In the genomic region with DNA sequence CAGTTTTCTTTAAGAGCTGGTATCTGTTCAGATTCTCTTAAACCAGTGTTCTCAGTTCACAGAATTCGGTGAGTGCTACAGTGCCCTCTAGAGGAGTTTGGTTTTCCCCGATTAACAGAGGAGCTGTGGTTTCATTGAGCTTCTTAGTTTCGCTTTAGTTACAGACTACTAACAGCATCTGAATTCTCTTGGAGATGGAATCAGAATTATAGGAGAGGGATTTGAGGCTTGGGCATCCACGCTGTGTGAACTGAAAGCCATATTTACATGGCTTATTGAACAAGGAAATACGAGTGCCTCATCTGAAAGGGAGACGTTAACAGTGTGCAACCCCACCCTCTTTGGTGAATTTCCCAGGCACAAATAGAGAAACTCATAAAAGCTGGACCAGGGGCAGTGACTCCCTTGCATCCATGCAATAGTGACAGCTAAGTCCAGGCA, we compare ENCODE assay signal across 8 cellular contexts.
DNase-seq lines count a peak whose midpoint lies in the region; TF ChIP-seq lines count a peak whose summit lies in the region.

No MANE protein-coding gene starts in this region.

- H3K9me3 ChIP-seq in Karpas-422 (ENCODE audit: low read length), result no peaks in the 10 kb centered on the region
- no peaks in the 10 kb centered on the region for H3K9me3 ChIP-seq in mammary epithelial cell (replicated peaks; ENCODE audit: insufficient read depth, low read length)

- H3K4me2 ChIP-seq in Karpas-422 (ENCODE audit: low read depth, low read length, poor library complexity, severe bottlenecking) (peak overlapping the region; percentile 66), mammary epithelial cell (ENCODE audit: insufficient read depth, low read depth, low read length) (peak overlapping the region; percentile 65)

- H3K9me2 ChIP-seq in Karpas-422 (replicated peaks; ENCODE audit: insufficient read depth, low read length), result no peaks in the 10 kb centered on the region

- H3K27ac Mint-ChIP-seq in activated CD4-positive, alpha-beta T cell treated with anti-CD3 and anti-CD28 coated beads, Interleukin-2, amount 10 ng/mL, durations not matched to agents 7 days and 5 days, result peak overlapping the region; percentile 10

- H3K9ac ChIP-seq in Karpas-422 (ENCODE audit: low read length), result peak overlapping the region; percentile 60
- H3K9ac ChIP-seq in mammary epithelial cell (ENCODE audit: insufficient read depth, low read length), result peak overlapping the region; percentile 59

- H3K79me2 ChIP-seq in Karpas-422 (ENCODE audit: low read length) (no peaks in the 10 kb centered on the region), mammary epithelial cell (ENCODE audit: insufficient read depth, low read length) (no peaks in the 10 kb centered on the region)

- CTCF ChIA-PET in activated CD4-positive, alpha-beta T cell treated with anti-CD3 and anti-CD28 coated beads, Interleukin-2, amount 10 ng/mL, durations not matched to agents 7 days and 5 days (lab: Charles Lee), result interaction anchor here (0.6 to 0.7 kb wide), 2 partner anchors 14 to 1034 kb away, joined by 3 to 5 read pairs; no protein-coding TSS in a partner anchor
- CTCF ChIA-PET in mammary epithelial cell (lab: Charles Lee; ENCODE audit: low non-redundant PET), result interaction anchor here (0.5 to 1.2 kb wide), 11 partner anchors 14 to 1981 kb away, joined by 3 to 9 read pairs (median 4); no protein-coding TSS in a partner anchor

- H4K20me1 ChIP-seq in Karpas-422 (ENCODE audit: insufficient read depth, low read depth, low read length), result no peaks in the 10 kb centered on the region
- no peaks in the 10 kb centered on the region for H4K20me1 ChIP-seq in mammary epithelial cell (ENCODE audit: insufficient read depth, low read length)

- POLR2A ChIA-PET in activated CD4-positive, alpha-beta T cell treated with anti-CD3 and anti-CD28 coated beads, Interleukin-2, amount 10 ng/mL, durations not matched to agents 7 days and 5 days (lab: Charles Lee), result no interaction called here

- peak; percentile 70 to 80 for TF ChIP-seq CTCF in mammary epithelial cell (conservative IDR thresholded peaks at IDR 0.05 in 1 of 2, IDR thresholded peaks at IDR 0.05 in 1 of 2; ENCODE audit: extremely low read depth in 1 of 2, insufficient read depth in 1 of 2, low read depth in 1 of 2, low read length in 2 of 2)

- H3K36me3 ChIP-seq in H7 (replicated peaks; ENCODE audit: control insufficient read depth, insufficient read depth, low read length) (no peaks in the 10 kb centered on the region), Karpas-422 (ENCODE audit: insufficient read depth, low read length) (no peaks in the 10 kb centered on the region), mammary epithelial cell (ENCODE audit: insufficient read depth, low read length) (no peaks in the 10 kb centered on the region)

- H3K4me3 ChIP-seq in H7 (ENCODE audit: insufficient read depth, low read depth, low read length) (no peak overlapping the region), Karpas-422 (ENCODE audit: low read length) (peak overlapping the region; percentile 71), mammary epithelial cell (replicated peaks in 1 of 3; ENCODE audit: insufficient read depth in 1 of 3, low read depth in 2 of 3, low read length in 3 of 3) (peak overlapping the region; percentile 44 to 56 (median 51))

- peaks cover 4% of the 10 kb centered on the region for H3K4me1 ChIP-seq in Karpas-422 (ENCODE audit: low read length)
- H3K4me1 ChIP-seq in mammary epithelial cell (ENCODE audit: insufficient read depth, low read length), result no peaks in the 10 kb centered on the region

- 0% methylated on average over 6 of the region's 6 CpGs for WGBS in mammary epithelial cell (ENCODE audit: low coverage, missing lambda C conversion rate)

- H3K4me3 Mint-ChIP-seq in activated CD4-positive, alpha-beta T cell treated with anti-CD3 and anti-CD28 coated beads, Interleukin-2, amount 10 ng/mL, durations not matched to agents 7 days and 5 days, result peak overlapping the region; percentile 68

- H2AFZ ChIP-seq in Karpas-422 (ENCODE audit: low read length) (peak overlapping the region; percentile 95), mammary epithelial cell (ENCODE audit: low read depth, low read length) (peak overlapping the region; percentile 92)

- no peaks in the 10 kb centered on the region for H3K9me3 Mint-ChIP-seq in activated CD4-positive, alpha-beta T cell treated with anti-CD3 and anti-CD28 coated beads, Interleukin-2, amount 10 ng/mL, durations not matched to agents 7 days and 5 days

- peaks cover 5% of the 10 kb centered on the region for H3K4me1 Mint-ChIP-seq in activated CD4-positive, alpha-beta T cell treated with anti-CD3 and anti-CD28 coated beads, Interleukin-2, amount 10 ng/mL, durations not matched to agents 7 days and 5 days

- in situ Hi-C loops in mammary epithelial cell (cut with MboI; ENCODE audit: low sequenced_read_pairs in 2 of 2), result no loop called here

- H3K36me3 Mint-ChIP-seq in activated CD4-positive, alpha-beta T cell treated with anti-CD3 and anti-CD28 coated beads, Interleukin-2, amount 10 ng/mL, durations not matched to agents 7 days and 5 days (ENCODE audit: low read depth), result no peaks in the 10 kb centered on the region

- intact Hi-C loops in mammary epithelial cell (cut with micrococcal nuclease), result loop anchor here (1.0 to 10.0 kb wide), 3 partner anchors 106 to 229 kb away; no protein-coding TSS in a partner anchor

- dilution Hi-C loops in mammary epithelial cell (cut with HindIII; ENCODE audit: low sequenced_read_pairs), result no loop called here

- no peaks in the 10 kb centered on the region for H3K27me3 ChIP-seq in H7 (ENCODE audit: control insufficient read depth, insufficient read depth, low read length)
- H3K27me3 ChIP-seq in Karpas-422 (ENCODE audit: low read length), result no peaks in the 10 kb centered on the region
- H3K27me3 ChIP-seq in mammary epithelial cell (ENCODE audit: insufficient read depth, low read length), result no peaks in the 10 kb centered on the region

- H3K27ac ChIP-seq in Karpas-422 (ENCODE audit: low read length) (no peak overlapping the region), mammary epithelial cell (ENCODE audit: insufficient read depth, low read depth, low read length) (no peak overlapping the region)

- H3K27me3 Mint-ChIP-seq in activated CD4-positive, alpha-beta T cell treated with anti-CD3 and anti-CD28 coated beads, Interleukin-2, amount 10 ng/mL, durations not matched to agents 7 days and 5 days, result no peaks in the 10 kb centered on the region

- DNase-seq in activated CD4-positive, alpha-beta T cell treated with anti-CD3 and anti-CD28 coated beads, Interleukin-2, amount 10 ng/mL, durations not matched to agents 7 days and 5 days, result peak; percentile 37
- no peak for DNase-seq in activated CD4-positive, alpha-beta T cell treated with anti-CD3 and anti-CD28 coated beads, Interleukin-2, amount 50 U/mL, for 4 hours
- DNase-seq in H7, result peak; percentile 4
- peak; percentile 85 for DNase-seq in Karpas-422
- DNase-seq in OCI-M2 (lab: John Stamatoyannopoulos, UW; ENCODE audit: unreplicated experiment), result peak; percentile 9
- peak; percentile 67 for DNase-seq in mammary epithelial cell
- peak; percentile 78 for DNase-seq in iris pigment epithelial cell (ENCODE audit: low read depth)
- DNase-seq in smooth muscle cell of the brain vasculature (ENCODE audit: low read depth, low spot score), result peak; percentile 51

- BruUV-seq in mammary epithelial cell (replicated peaks; lab: Mats Ljungman, UMichigan), result no TSS peak

Comparison
In these comparisons a context has a peak if more than half of its experiments do, and no peak if none do; other contexts are left out.
1. DNase-seq: peak in activated CD4-positive, alpha-beta T cell treated with anti-CD3 and anti-CD28 coated beads, Interleukin-2, amount 10 ng/mL, durations not matched to agents 7 days and 5 days (single experiment), H7 (single experiment), Karpas-422 (single experiment), OCI-M2 (single experiment), mammary epithelial cell (single experiment), iris pigment epithelial cell (single experiment) and smooth muscle cell of the brain vasculature (single experiment); none in activated CD4-positive, alpha-beta T cell treated with anti-CD3 and anti-CD28 coated beads, Interleukin-2, amount 50 U/mL, for 4 hours (0 of 2).